25 cellular contexts compared by ENCODE assay signal in the genomic region with DNA sequence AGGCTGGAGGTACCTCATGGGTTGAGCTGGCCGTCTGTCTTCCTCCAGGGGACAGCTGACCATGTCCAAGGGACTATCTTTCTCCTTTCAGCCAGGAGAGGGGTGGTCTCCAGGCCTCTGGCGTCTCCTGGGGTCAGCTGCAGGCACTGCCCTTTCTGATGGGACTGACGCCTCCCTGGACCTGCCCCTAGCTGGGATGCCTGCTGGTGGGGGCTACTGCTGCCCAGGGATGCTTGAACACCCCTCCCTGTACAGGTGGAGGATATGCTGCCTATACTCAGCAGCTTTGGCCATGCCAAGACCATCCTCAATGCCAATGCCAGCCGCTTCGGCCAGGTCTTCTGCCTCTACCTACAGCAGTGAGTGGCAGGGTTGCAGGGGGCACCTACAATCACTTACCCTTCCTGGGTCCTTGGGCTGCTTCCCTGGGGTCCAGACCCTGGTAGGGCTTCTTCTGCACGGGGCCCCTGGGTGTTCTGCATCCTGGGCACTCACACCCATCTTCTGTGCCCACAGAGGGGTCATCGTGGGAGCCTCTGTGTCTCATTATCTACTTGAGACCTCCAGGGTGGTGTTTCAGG. TPM values are rescaled to one million over a fixed set of nuclear protein-coding genes. Genes with fewer than 3 reads are reported as not detected.
"Had no signal": no experiment of that assay in that cellular context is flagged by ENCODE, and none has a peak within 500 bp of the region (broad histone marks: within the 10 kb centered on the region; RNA-seq: fewer than 3 reads in every experiment).

No MANE protein-coding gene starts in this region.

- DNase-seq: activated CD4-positive, alpha-beta memory T cell treated with anti-CD3 and anti-CD28 coated beads, Interleukin-2, amount 10 ng/mL, durations not matched to agents 7 days and 5 days; activated CD4-positive, alpha-beta T cell treated with anti-CD3 and anti-CD28 coated beads, Interleukin-2, amount 50 U/mL, for 1 hour; activated CD4-positive, CD25-positive, alpha-beta regulatory T cell; activated gamma-delta T cell; activated naive CD4-positive, alpha-beta T cell treated with anti-CD3 and anti-CD28 coated beads for 36 hours; activated T-cell treated with anti-CD3 and anti-CD28 coated beads for 4 hours; activated T-cell treated with anti-CD3 and anti-CD28 coated beads, Interleukin-2, amount 50 U/mL, for 48 hours; amygdala; Kasumi-1; KBM-7; NCI-H1105 treated with DMSO at 0.1 percent for 48 hours; NCI-H1436 treated with DMSO at 0.1 percent for 48 hours; NCI-H187 treated with DMSO at 0.1 percent for 48 hours; NCI-H2081 treated with DMSO at 0.1 percent for 48 hours; NCI-H446; NCI-H524; Peyer's patch; SIG-M5; T-cell; T-helper 2 cell; T1000 had no signal

- ATAC-seq: activated T-helper 17 cell treated with anti-CD3 and anti-CD28 coated beads, Interleukin-2, amount 50 U/mL, for 72 hours; T-cell had no signal

- H3K27ac Mint-ChIP-seq: activated CD4-positive, alpha-beta memory T cell treated with anti-CD3 and anti-CD28 coated beads, Interleukin-2, amount 10 ng/mL, durations not matched to agents 7 days and 5 days; activated naive CD4-positive, alpha-beta T cell treated with anti-CD3 and anti-CD28 coated beads for 36 hours; activated naive CD8-positive, alpha-beta T cell had no signal

- H3K36me3 Mint-ChIP-seq: activated naive CD8-positive, alpha-beta T cell; brain; T-cell had no signal

- H3K27me3 Mint-ChIP-seq: activated naive CD8-positive, alpha-beta T cell; activated T-helper 17 cell treated with anti-CD3 and anti-CD28 coated beads, Interleukin-2, amount 50 U/mL, for 72 hours; T-cell had no signal

- H3K4me3 Mint-ChIP-seq: activated CD4-positive, alpha-beta memory T cell treated with anti-CD3 and anti-CD28 coated beads, Interleukin-2, amount 10 ng/mL, durations not matched to agents 7 days and 5 days; activated naive CD8-positive, alpha-beta T cell had no signal

- H3K36me3 ChIP-seq: Peyer's patch had no signal

- H3K27me3 ChIP-seq: Peyer's patch had no signal

- H3K4me3 ChIP-seq: Peyer's patch, SK-N-MC had no signal

- H3K4me1 Mint-ChIP-seq: activated T-helper 17 cell treated with anti-CD3 and anti-CD28 coated beads, Interleukin-2, amount 50 U/mL, for 72 hours had no signal

- H3K9me3 ChIP-seq: Peyer's patch had no signal

- H3K27ac ChIP-seq: Peyer's patch, SK-N-MC had no signal

- H3K9me3 Mint-ChIP-seq: activated CD4-positive, alpha-beta memory T cell treated with anti-CD3 and anti-CD28 coated beads, Interleukin-2, amount 10 ng/mL, durations not matched to agents 7 days and 5 days; activated naive CD4-positive, alpha-beta T cell treated with anti-CD3 and anti-CD28 coated beads for 36 hours; activated T-helper 17 cell treated with anti-CD3 and anti-CD28 coated beads, Interleukin-2, amount 50 U/mL, for 72 hours; T-cell had no signal

RNA-seq across cellular contexts. Expression of a gene that starts 41.4 kb away (rescaled TPM):
- total RNA-seq: activated CD4-positive, alpha-beta memory T cell treated with anti-CD3 and anti-CD28 coated beads, Interleukin-2, amount 10 ng/mL, durations not matched to agents 7 days and 5 days; activated naive CD4-positive, alpha-beta T cell treated with anti-CD3 and anti-CD28 coated beads for 36 hours had no signal
